Comparison of ENCODE assay signal across 1 cellular context in the genomic region with DNA sequence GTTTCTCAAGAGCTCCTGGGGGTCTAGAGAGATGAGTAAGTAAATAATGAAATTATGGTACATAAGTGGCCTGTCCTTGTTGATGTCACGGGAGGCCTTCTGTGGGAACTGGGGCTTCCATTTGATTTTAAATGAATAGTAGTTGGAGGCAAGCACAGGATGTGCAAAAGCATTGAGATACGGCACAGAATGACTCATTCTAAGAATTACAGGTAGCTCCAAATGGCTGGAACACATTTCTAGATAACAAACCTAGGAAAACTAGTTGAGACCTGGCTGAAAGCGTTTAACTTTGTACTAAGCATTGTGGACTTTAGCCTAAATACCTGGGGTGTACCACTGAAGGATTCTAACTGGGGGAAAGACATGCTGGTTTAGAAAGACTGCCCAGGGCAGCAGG.
TF ChIP-seq lines count a peak whose summit lies in the region.

No MANE protein-coding gene starts in this region.

TF ChIP-seq in GM23338, 12 proteins besides CTCF, POLR2A, EP300 and RAD21 (continued from another document):
- TF ChIP-seq, protein P1, sequence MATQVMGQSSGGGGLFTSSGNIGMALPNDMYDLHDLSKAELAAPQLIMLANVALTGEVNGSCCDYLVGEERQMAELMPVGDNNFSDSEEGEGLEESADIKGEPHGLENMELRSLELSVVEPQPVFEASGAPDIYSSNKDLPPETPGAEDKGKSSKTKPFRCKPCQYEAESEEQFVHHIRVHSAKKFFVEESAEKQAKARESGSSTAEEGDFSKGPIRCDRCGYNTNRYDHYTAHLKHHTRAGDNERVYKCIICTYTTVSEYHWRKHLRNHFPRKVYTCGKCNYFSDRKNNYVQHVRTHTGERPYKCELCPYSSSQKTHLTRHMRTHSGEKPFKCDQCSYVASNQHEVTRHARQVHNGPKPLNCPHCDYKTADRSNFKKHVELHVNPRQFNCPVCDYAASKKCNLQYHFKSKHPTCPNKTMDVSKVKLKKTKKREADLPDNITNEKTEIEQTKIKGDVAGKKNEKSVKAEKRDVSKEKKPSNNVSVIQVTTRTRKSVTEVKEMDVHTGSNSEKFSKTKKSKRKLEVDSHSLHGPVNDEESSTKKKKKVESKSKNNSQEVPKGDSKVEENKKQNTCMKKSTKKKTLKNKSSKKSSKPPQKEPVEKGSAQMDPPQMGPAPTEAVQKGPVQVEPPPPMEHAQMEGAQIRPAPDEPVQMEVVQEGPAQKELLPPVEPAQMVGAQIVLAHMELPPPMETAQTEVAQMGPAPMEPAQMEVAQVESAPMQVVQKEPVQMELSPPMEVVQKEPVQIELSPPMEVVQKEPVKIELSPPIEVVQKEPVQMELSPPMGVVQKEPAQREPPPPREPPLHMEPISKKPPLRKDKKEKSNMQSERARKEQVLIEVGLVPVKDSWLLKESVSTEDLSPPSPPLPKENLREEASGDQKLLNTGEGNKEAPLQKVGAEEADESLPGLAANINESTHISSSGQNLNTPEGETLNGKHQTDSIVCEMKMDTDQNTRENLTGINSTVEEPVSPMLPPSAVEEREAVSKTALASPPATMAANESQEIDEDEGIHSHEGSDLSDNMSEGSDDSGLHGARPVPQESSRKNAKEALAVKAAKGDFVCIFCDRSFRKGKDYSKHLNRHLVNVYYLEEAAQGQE (IDR thresholded peaks at IDR 0.05; ENCODE audit: unreplicated experiment): no peak
- TF ChIP-seq EZH2 (IDR thresholded peaks at IDR 0.05; ENCODE audit: low read depth, unreplicated experiment) (no peak), ZNF114 (CRISPR knock-in tag; IDR thresholded peaks at IDR 0.05) (no peak), CREB1 (CRISPR knock-in tag; IDR thresholded peaks at IDR 0.05; ENCODE audit: low read depth) (no peak), EZH2phosphoT487 (IDR thresholded peaks at IDR 0.05; ENCODE audit: unreplicated experiment) (no peak), JUNB (IDR thresholded peaks at IDR 0.05; ENCODE audit: unreplicated experiment) (no peak)
- TF ChIP-seq, protein P2, sequence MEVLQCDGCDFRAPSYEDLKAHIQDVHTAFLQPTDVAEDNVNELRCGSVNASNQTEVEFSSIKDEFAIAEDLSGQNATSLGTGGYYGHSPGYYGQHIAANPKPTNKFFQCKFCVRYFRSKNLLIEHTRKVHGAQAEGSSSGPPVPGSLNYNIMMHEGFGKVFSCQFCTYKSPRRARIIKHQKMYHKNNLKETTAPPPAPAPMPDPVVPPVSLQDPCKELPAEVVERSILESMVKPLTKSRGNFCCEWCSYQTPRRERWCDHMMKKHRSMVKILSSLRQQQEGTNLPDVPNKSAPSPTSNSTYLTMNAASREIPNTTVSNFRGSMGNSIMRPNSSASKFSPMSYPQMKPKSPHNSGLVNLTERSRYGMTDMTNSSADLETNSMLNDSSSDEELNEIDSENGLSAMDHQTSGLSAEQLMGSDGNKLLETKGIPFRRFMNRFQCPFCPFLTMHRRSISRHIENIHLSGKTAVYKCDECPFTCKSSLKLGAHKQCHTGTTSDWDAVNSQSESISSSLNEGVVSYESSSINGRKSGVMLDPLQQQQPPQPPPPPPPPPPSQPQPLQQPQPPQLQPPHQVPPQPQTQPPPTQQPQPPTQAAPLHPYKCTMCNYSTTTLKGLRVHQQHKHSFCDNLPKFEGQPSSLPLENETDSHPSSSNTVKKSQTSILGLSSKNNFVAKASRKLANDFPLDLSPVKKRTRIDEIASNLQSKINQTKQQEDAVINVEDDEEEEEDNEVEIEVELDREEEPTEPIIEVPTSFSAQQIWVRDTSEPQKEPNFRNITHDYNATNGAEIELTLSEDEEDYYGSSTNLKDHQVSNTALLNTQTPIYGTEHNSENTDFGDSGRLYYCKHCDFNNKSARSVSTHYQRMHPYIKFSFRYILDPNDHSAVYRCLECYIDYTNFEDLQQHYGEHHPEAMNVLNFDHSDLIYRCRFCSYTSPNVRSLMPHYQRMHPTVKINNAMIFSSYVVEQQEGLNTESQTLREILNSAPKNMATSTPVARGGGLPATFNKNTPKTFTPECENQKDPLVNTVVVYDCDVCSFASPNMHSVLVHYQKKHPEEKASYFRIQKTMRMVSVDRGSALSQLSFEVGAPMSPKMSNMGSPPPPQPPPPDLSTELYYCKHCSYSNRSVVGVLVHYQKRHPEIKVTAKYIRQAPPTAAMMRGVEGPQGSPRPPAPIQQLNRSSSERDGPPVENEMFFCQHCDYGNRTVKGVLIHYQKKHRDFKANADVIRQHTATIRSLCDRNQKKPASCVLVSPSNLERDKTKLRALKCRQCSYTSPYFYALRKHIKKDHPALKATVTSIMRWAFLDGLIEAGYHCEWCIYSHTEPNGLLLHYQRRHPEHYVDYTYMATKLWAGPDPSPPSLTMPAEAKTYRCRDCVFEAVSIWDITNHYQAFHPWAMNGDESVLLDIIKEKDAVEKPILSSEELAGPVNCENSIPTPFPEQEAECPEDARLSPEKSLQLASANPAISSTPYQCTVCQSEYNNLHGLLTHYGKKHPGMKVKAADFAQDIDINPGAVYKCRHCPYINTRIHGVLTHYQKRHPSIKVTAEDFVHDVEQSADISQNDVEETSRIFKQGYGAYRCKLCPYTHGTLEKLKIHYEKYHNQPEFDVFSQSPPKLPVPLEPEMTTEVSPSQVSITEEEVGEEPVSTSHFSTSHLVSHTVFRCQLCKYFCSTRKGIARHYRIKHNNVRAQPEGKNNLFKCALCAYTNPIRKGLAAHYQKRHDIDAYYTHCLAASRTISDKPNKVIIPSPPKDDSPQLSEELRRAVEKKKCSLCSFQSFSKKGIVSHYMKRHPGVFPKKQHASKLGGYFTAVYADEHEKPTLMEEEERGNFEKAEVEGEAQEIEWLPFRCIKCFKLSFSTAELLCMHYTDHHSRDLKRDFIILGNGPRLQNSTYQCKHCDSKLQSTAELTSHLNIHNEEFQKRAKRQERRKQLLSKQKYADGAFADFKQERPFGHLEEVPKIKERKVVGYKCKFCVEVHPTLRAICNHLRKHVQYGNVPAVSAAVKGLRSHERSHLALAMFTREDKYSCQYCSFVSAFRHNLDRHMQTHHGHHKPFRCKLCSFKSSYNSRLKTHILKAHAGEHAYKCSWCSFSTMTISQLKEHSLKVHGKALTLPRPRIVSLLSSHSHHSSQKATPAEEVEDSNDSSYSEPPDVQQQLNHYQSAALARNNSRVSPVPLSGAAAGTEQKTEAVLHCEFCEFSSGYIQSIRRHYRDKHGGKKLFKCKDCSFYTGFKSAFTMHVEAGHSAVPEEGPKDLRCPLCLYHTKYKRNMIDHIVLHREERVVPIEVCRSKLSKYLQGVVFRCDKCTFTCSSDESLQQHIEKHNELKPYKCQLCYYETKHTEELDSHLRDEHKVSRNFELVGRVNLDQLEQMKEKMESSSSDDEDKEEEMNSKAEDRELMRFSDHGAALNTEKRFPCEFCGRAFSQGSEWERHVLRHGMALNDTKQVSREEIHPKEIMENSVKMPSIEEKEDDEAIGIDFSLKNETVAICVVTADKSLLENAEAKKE (CRISPR knock-in tag; IDR thresholded peaks at IDR 0.05): no peak
- TF ChIP-seq, protein P3, sequence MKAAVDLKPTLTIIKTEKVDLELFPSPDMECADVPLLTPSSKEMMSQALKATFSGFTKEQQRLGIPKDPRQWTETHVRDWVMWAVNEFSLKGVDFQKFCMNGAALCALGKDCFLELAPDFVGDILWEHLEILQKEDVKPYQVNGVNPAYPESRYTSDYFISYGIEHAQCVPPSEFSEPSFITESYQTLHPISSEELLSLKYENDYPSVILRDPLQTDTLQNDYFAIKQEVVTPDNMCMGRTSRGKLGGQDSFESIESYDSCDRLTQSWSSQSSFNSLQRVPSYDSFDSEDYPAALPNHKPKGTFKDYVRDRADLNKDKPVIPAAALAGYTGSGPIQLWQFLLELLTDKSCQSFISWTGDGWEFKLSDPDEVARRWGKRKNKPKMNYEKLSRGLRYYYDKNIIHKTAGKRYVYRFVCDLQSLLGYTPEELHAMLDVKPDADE (IDR thresholded peaks at IDR 0.05): no peak
